In the genomic region with DNA sequence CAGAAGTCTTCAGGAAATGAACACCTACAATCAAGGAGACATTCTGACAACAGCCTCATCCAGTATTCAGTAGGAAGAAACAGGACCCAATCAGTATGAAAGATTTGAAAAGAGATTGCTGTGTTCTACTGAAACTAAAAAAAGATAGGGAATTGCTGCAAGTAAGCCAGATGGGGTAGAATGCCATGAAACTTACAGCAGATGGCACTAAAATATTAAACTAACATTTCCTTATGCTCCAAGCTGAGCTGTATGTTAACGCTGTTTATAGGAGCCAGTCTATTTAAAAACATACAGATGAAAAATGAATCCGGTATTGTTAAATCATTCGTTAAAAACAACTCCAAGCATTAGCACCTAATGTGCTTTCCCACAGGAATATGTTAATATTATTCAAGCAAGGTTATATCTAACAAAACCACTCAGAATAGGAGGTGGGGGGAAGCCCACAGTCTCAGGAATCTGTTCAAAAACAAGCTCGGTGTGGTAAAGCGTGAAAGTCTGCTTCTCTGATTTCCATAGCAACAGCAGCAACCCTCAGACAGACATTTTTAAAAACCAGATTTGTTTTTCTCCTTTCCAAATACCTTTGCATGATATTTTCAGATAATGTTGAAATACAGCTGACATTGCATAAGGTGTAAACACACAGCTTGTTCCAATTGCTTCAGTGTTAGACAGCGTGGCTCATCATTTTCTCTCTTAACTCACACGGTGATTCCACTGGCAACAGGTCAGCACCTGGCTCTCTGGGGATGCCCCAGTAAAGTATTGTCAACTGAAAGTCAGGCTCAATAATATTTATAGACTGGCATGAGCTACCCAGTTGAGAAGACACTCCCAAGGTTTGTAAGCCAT, we compare ENCODE assay signal across 1 cellular context.
TF ChIP-seq lines count a peak whose summit lies in the region.

No MANE protein-coding gene starts in this region.

TF ChIP-seq in SK-N-SH treated with all-trans-retinoic acid at 6 μM for 48 hours, 23 proteins besides CTCF, POLR2A, EP300 and RAD21 (continued from another document):
- TF ChIP-seq, protein P1, sequence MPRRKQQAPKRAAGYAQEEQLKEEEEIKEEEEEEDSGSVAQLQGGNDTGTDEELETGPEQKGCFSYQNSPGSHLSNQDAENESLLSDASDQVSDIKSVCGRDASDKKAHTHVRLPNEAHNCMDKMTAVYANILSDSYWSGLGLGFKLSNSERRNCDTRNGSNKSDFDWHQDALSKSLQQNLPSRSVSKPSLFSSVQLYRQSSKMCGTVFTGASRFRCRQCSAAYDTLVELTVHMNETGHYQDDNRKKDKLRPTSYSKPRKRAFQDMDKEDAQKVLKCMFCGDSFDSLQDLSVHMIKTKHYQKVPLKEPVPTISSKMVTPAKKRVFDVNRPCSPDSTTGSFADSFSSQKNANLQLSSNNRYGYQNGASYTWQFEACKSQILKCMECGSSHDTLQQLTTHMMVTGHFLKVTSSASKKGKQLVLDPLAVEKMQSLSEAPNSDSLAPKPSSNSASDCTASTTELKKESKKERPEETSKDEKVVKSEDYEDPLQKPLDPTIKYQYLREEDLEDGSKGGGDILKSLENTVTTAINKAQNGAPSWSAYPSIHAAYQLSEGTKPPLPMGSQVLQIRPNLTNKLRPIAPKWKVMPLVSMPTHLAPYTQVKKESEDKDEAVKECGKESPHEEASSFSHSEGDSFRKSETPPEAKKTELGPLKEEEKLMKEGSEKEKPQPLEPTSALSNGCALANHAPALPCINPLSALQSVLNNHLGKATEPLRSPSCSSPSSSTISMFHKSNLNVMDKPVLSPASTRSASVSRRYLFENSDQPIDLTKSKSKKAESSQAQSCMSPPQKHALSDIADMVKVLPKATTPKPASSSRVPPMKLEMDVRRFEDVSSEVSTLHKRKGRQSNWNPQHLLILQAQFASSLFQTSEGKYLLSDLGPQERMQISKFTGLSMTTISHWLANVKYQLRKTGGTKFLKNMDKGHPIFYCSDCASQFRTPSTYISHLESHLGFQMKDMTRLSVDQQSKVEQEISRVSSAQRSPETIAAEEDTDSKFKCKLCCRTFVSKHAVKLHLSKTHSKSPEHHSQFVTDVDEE (CRISPR knock-in tag; IDR thresholded peaks at IDR 0.05), result no peak
- TF ChIP-seq OSR1 (CRISPR knock-in tag; IDR thresholded peaks at IDR 0.05) (no peak), ISL1 (CRISPR knock-in tag; IDR thresholded peaks at IDR 0.05) (no peak), CREB5 (CRISPR knock-in tag; IDR thresholded peaks at IDR 0.05; ENCODE audit: low read depth) (no peak), TOX (CRISPR knock-in tag; IDR thresholded peaks at IDR 0.05; ENCODE audit: borderline replicate concordance) (no peak)
TF ChIP-seq in SK-N-SH treated with all-trans-retinoic acid at 6 μM for 48 hours: peak in this region for 0.
